In genomic region chr3:13072239-13073041, GRCh38 we compare ENCODE assay signal across 1 cellular context.
A peak's percentile ranks its signal among the peaks of the same experiment; 100 is the strongest.
TF ChIP-seq lines count a peak whose summit lies in the region.

No MANE protein-coding gene starts in this region.

TF ChIP-seq in GM12878, 131 proteins besides CTCF, POLR2A, EP300 and RAD21 (continued from another document):
- TF ChIP-seq BCLAF1 (IDR thresholded peaks at IDR 0.05) (no peak), YY1 (IDR thresholded peaks at IDR 0.05; ENCODE audit: low read depth, low read length) (no peak), LARP7 (IDR thresholded peaks at IDR 0.05) (0 out of 2 replicates have a peak, but pooled peaks have one; percentile 41), IKZF2 (IDR thresholded peaks at IDR 0.05) (peak in 1 of 2 experiments; percentile 31; a peak in 1 of 4 replicates), POU2F2 (IDR thresholded peaks at IDR 0.05; ENCODE audit: borderline replicate concordance, low read depth, low read length) (no peak), KAT2A (conservative IDR thresholded peaks at IDR 0.05; ENCODE audit: control insufficient read depth, low read depth, low read length) (no peak), RAD51 (IDR thresholded peaks at IDR 0.05) (no peak), ZNF207 (IDR thresholded peaks at IDR 0.05; ENCODE audit: borderline replicate concordance) (no peak), E4F1 (IDR thresholded peaks at IDR 0.05; ENCODE audit: borderline replicate concordance, partially characterized antibody) (no peak), PAX8 (IDR thresholded peaks at IDR 0.05) (no peak), RELB (IDR thresholded peaks at IDR 0.05; ENCODE audit: low read depth) (0 out of 2 replicates have a peak, but pooled peaks have one; percentile 10), ZNF384 (IDR thresholded peaks at IDR 0.05; ENCODE audit: borderline replicate concordance, low read depth, low read length) (no peak), TAF1 (IDR thresholded peaks at IDR 0.05; ENCODE audit: borderline replicate concordance, low read depth, low read length) (no peak), WRNIP1 (IDR thresholded peaks at IDR 0.05; ENCODE audit: borderline replicate concordance, low read depth, low read length) (no peak), BCL3 (IDR thresholded peaks at IDR 0.05; ENCODE audit: borderline replicate concordance, insufficient read depth, low read depth, low read length, poor library complexity, severe bottlenecking) (no peak), TCF12 (IDR thresholded peaks at IDR 0.05; ENCODE audit: low read depth, low read length) (peak; percentile 97), NFXL1 (IDR thresholded peaks at IDR 0.05; ENCODE audit: borderline replicate concordance) (no peak), SPI1 (IDR thresholded peaks at IDR 0.05; ENCODE audit: borderline replicate concordance, insufficient read depth, low read depth, low read length) (no peak)
TF ChIP-seq in GM12878: peak in this region for 26.
